Comparison of ENCODE assay signal across 9 cellular contexts in the genomic region with DNA sequence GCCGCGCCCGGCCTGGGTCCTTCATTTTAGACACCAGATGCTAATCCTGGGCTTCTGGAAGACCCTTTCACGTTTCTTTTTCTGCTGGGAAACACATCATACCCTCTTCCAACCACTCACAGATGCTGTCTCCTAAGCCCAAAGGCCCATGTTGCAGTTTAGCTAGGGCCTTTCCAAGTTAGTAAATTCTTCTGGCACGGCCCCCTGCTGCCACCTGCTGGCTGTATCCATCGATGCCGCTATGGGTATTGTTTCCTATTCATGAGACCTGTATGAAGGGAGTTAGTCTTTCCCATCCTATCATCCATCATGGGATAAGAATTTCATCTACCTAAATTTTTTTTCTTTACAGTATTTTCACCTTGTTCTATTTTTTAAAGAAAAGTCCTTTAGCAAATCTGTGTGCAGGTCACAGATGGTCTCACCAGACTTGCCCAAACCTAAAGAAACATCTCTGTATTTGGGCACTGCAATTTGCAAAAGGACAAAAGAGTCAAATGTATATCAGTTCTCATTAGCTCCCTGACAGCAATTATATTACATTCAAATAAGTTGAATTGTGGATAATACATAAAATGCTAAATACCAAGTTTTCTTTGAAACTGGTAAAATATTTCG. TPM values are rescaled to one million over a fixed set of nuclear protein-coding genes. Genes with fewer than 3 reads are reported as not detected.
A peak's percentile ranks its signal among the peaks of the same experiment; 100 is the strongest.
DNase-seq lines count a peak whose midpoint lies in the region; ATAC-seq, FAIRE-seq and TF ChIP-seq lines count a peak whose summit lies in the region.
"Had no signal": no experiment of that assay in that cellular context is flagged by ENCODE, and none has a peak within 500 bp of the region (broad histone marks: within the 10 kb centered on the region; RNA-seq: fewer than 3 reads in every experiment).

No MANE protein-coding gene starts in this region.

- H3K27me3 Mint-ChIP-seq in naive thymus-derived CD4-positive, alpha-beta T cell = peaks cover 0 to 6% (median 0%) of the 10 kb centered on the region in 5 donors
- no peaks in the 10 kb centered on the region for H3K27me3 Mint-ChIP-seq in stimulated activated memory B cell treated with anti-CD40 and anti-IgM and Interleukin-4, amounts not matched to agents 10 μg/mL and 1 μg/mL and 100 μg/mL, for 72 hours

- peaks cover 0 to 19% (median 6%) of the 10 kb centered on the region in 7 donors for H3K4me1 Mint-ChIP-seq in naive thymus-derived CD4-positive, alpha-beta T cell
- H3K4me1 Mint-ChIP-seq in stimulated activated memory B cell treated with anti-CD40 and anti-IgM and Interleukin-4, amounts not matched to agents 10 μg/mL and 1 μg/mL and 100 μg/mL, for 72 hours = peaks cover 11% of the 10 kb centered on the region

- intact Hi-C loops in endothelial cell of umbilical vein (cut with micrococcal nuclease) = loop anchor here (1.0 to 10.0 kb wide), 6 partner anchors 37 to 234 kb away; a partner anchor contains a TSS
- intact Hi-C loops in naive thymus-derived CD4-positive, alpha-beta T cell (cut with micrococcal nuclease) = loop anchor here (1.0 to 10.0 kb wide), 4 partner anchors 37 to 414 kb away; a partner anchor contains a TSS

- H3K9me3 Mint-ChIP-seq in naive thymus-derived CD4-positive, alpha-beta T cell = peaks cover 0 to 4% (median 0%) of the 10 kb centered on the region in 11 donors
- H3K9me3 Mint-ChIP-seq in stimulated activated memory B cell treated with anti-CD40 and anti-IgM and Interleukin-4, amounts not matched to agents 10 μg/mL and 1 μg/mL and 100 μg/mL, for 72 hours = no peaks in the 10 kb centered on the region

- H3K4me3 Mint-ChIP-seq in naive thymus-derived CD4-positive, alpha-beta T cell = no peak overlapping the region
- no peak overlapping the region for H3K4me3 Mint-ChIP-seq in stimulated activated memory B cell treated with anti-CD40 and anti-IgM and Interleukin-4, amounts not matched to agents 10 μg/mL and 1 μg/mL and 100 μg/mL, for 72 hours

- CTCF ChIA-PET in endothelial cell of umbilical vein (lab: Charles Lee) = interaction anchor here (0.7 to 5.1 kb wide), 11 partner anchors 18 to 297 kb away, joined by 3 to 70 read pairs (median 6); a partner anchor contains a TSS
- CTCF ChIA-PET in naive thymus-derived CD4-positive, alpha-beta T cell (lab: Charles Lee) = interaction anchor here (0.9 to 1.4 kb wide), 4 partner anchors 27 to 39 kb away, joined by 3 to 7 read pairs (median 4); no protein-coding TSS in a partner anchor

- no peaks in the 10 kb centered on the region for H3K36me3 Mint-ChIP-seq in naive thymus-derived CD4-positive, alpha-beta T cell
- H3K36me3 Mint-ChIP-seq in stimulated activated memory B cell treated with anti-CD40 and anti-IgM and Interleukin-4, amounts not matched to agents 10 μg/mL and 1 μg/mL and 100 μg/mL, for 72 hours = no peaks in the 10 kb centered on the region

- no peak overlapping the region for H3K4me3 ChIP-seq in NT2/D1 (ENCODE audit: insufficient read length, low read depth)
- no peak overlapping the region for H3K4me3 ChIP-seq in endothelial cell of umbilical vein (replicated peaks in 1 of 3; ENCODE audit: insufficient read depth in 1 of 3, low read depth in 1 of 3, low read length in 3 of 3)
- no peak overlapping the region for H3K4me3 ChIP-seq in naive thymus-derived CD4-positive, alpha-beta T cell (ENCODE audit: low read length)

- no peak overlapping the region for H3K4me2 ChIP-seq in endothelial cell of umbilical vein (ENCODE audit: insufficient read depth, low read length)

- peak; percentile 67 for FAIRE-seq in endothelial cell of umbilical vein (lab: Jason Lieb, UNC)

- no peak overlapping the region for H3K27ac ChIP-seq in endothelial cell of umbilical vein (ENCODE audit: insufficient read depth, low read depth, low read length)
- no peak overlapping the region for H3K27ac ChIP-seq in naive thymus-derived CD4-positive, alpha-beta T cell (ENCODE audit: low read depth, low read length)
- H3K27ac ChIP-seq: epithelial cell of prostate had no signal

- BruUV-seq in endothelial cell of umbilical vein (replicated peaks; lab: Mats Ljungman, UMichigan) = no TSS peak

- H3K27me3 ChIP-seq in NT2/D1 (ENCODE audit: insufficient read depth, insufficient read length) (no peaks in the 10 kb centered on the region), endothelial cell of umbilical vein (ENCODE audit: control insufficient read depth in 2 of 2, insufficient read depth in 2 of 2, low read length in 2 of 2) (no peaks in the 10 kb centered on the region)
- H3K27me3 ChIP-seq in naive thymus-derived CD4-positive, alpha-beta T cell (ENCODE audit: control insufficient read depth in 2 of 2, insufficient read depth in 2 of 2, low read length in 2 of 2) = no peaks in the 10 kb centered on the region

- H3K9me3 ChIP-seq in NT2/D1 (ENCODE audit: insufficient read depth, low read length) (no peaks in the 10 kb centered on the region), endothelial cell of umbilical vein (replicated peaks; ENCODE audit: control insufficient read depth, insufficient read depth, low read length) (no peaks in the 10 kb centered on the region)
- no peaks in the 10 kb centered on the region for H3K9me3 ChIP-seq in naive thymus-derived CD4-positive, alpha-beta T cell (ENCODE audit: control insufficient read depth in 2 of 3, low read length in 3 of 3)

- H3K4me1 ChIP-seq in NT2/D1 (ENCODE audit: insufficient read depth, insufficient read length) = no peaks in the 10 kb centered on the region
- peaks cover 15% of the 10 kb centered on the region for H3K4me1 ChIP-seq in endothelial cell of umbilical vein (ENCODE audit: control insufficient read depth, extremely low read depth, insufficient read depth, low read length)
- no peaks in the 10 kb centered on the region for H3K4me1 ChIP-seq in naive thymus-derived CD4-positive, alpha-beta T cell (ENCODE audit: control insufficient read depth in 2 of 2, insufficient read depth in 2 of 2, low read length in 2 of 2)

- POLR2A ChIA-PET in endothelial cell of umbilical vein (lab: Charles Lee) = no interaction called here
- POLR2A ChIA-PET in naive thymus-derived CD4-positive, alpha-beta T cell (lab: Charles Lee) = interaction anchor here (0.6 kb wide), 1 partner anchor 33 kb away, joined by 3 read pairs; no protein-coding TSS in a partner anchor

- no peak overlapping the region for H3K27ac Mint-ChIP-seq in naive thymus-derived CD4-positive, alpha-beta T cell
- H3K27ac Mint-ChIP-seq in stimulated activated memory B cell treated with anti-CD40 and anti-IgM and Interleukin-4, amounts not matched to agents 10 μg/mL and 1 μg/mL and 100 μg/mL, for 72 hours = no peak overlapping the region

- no peaks in the 10 kb centered on the region for H4K20me1 ChIP-seq in endothelial cell of umbilical vein (replicated peaks; ENCODE audit: control insufficient read depth, extremely low read depth, insufficient read depth, low read length)

- peak; percentile 56 to 65 for TF ChIP-seq CTCF in endothelial cell of umbilical vein (IDR thresholded peaks at IDR 0.05; ENCODE audit: extremely low read depth in 1 of 2, insufficient read depth in 1 of 2, low read depth in 1 of 2, low read length in 2 of 2)

- H3K36me3 ChIP-seq in NT2/D1 (ENCODE audit: insufficient read depth, insufficient read length, low read length) (no peaks in the 10 kb centered on the region), endothelial cell of umbilical vein (ENCODE audit: control insufficient read depth in 2 of 2, extremely low read depth in 1 of 2, insufficient read depth in 2 of 2, low read length in 2 of 2) (no peaks in the 10 kb centered on the region)
- H3K36me3 ChIP-seq in naive thymus-derived CD4-positive, alpha-beta T cell (ENCODE audit: control insufficient read depth in 2 of 3, insufficient read depth in 3 of 3, low read length in 3 of 3) = no peaks in the 10 kb centered on the region

- TF ChIP-seq POLR2A in endothelial cell of umbilical vein (IDR thresholded peaks at IDR 0.05; ENCODE audit: low read depth, low read length) = no peak

- dilution Hi-C loops in endothelial cell of umbilical vein (cut with MboI; ENCODE audit: extremely low pct_ligation_motif_present, low sequenced_read_pairs) = no loop called here

- no peaks in the 10 kb centered on the region for H3K9me1 ChIP-seq in endothelial cell of umbilical vein (replicated peaks; ENCODE audit: control insufficient read depth, extremely low read depth, insufficient read depth, low read length)

- no peak overlapping the region for H2AFZ ChIP-seq in endothelial cell of umbilical vein (ENCODE audit: low read depth, low read length)

- DNase-seq in DMS79 treated with DMSO at 0.1 percent for 48 hours (lab: John Stamatoyannopoulos, UW) (peak; percentile 1), NT2/D1 (ENCODE audit: low read depth, low spot score) (peak; percentile 57), endothelial cell of umbilical vein (ENCODE audit: low read depth, low spot score) (peak; percentile 67)
- DNase-seq in activated CD8-positive, alpha-beta memory T cell treated with anti-CD3 and anti-CD28 coated beads, Interleukin-2, amount 50 U/mL, for 1 hour (ENCODE audit: extremely low read depth) = peak; percentile 9
- peak; percentile 25 to 67 (median 52) for DNase-seq in naive thymus-derived CD4-positive, alpha-beta T cell

- ATAC-seq in HG03159 (IDR thresholded peaks at IDR 0.05; ENCODE audit: unreplicated experiment) = peak; percentile 44
- peak; percentile 76 for ATAC-seq in naive thymus-derived CD4-positive, alpha-beta T cell
- ATAC-seq in stimulated activated memory B cell treated with anti-CD40 and anti-IgM and Interleukin-4, amounts not matched to agents 10 μg/mL and 1 μg/mL and 100 μg/mL, for 72 hours = peak; percentile 62
- no peak for ATAC-seq in GM18498 (IDR thresholded peaks at IDR 0.05; ENCODE audit: unreplicated experiment)

- no peak overlapping the region for H3K9ac ChIP-seq in NT2/D1 (ENCODE audit: insufficient read length, low read depth)
- H3K9ac ChIP-seq in endothelial cell of umbilical vein (replicated peaks; ENCODE audit: extremely low read depth, insufficient read depth, low read length) = no peak overlapping the region

- no peaks in the 10 kb centered on the region for H3K79me2 ChIP-seq in endothelial cell of umbilical vein (ENCODE audit: control insufficient read depth, insufficient read depth, low read length)

RNA-seq across cellular contexts. Expression of a gene that starts 37.8 kb away (rescaled TPM):
- 7.5 and 10.4 TPM in 2 replicates for total RNA-seq in endothelial cell of umbilical vein
- 3.5 and 4.6 TPM in 2 replicates for polyA plus RNA-seq in endothelial cell of umbilical vein
- 3.9 and 4.4 TPM in 2 replicates for polyA plus RNA-seq in endothelial cell of umbilical vein (2011; cell fraction: cytosol; rRNA removed)
- 5.4 and 7.2 TPM in 2 replicates for polyA plus RNA-seq in endothelial cell of umbilical vein (2011; cell fraction: nucleus; rRNA removed)
- polyA plus RNA-seq in endothelial cell of umbilical vein (2012) = 3.7 and 4.2 TPM in 2 replicates
- 21.9 and 29.7 TPM in 2 replicates for polyA minus RNA-seq in endothelial cell of umbilical vein
- 5.1 TPM for polyA minus RNA-seq in endothelial cell of umbilical vein (2011; cell fraction: cytosol; rRNA and poly(A)+ RNA removed)
- 5.9 and 6.8 TPM in 2 replicates for polyA minus RNA-seq in endothelial cell of umbilical vein (2011; cell fraction: nucleus; rRNA and poly(A)+ RNA removed)
- 10 to 100 TPM in 1 of 5 experiments, 1 to 10 TPM in 4; 3.0 to 11.3 (median 4.4) TPM for total RNA-seq in naive thymus-derived CD4-positive, alpha-beta T cell
- 1 to 10 TPM; 1.3 to 3.2 TPM for polyA plus RNA-seq in naive thymus-derived CD4-positive, alpha-beta T cell

RNA-seq across cellular contexts. Expression of a gene that starts 40.2 kb away (rescaled TPM):
- total RNA-seq in endothelial cell of umbilical vein = 18.7 and 20.5 TPM in 2 replicates
- 5.9 and 7.4 TPM in 2 replicates for polyA plus RNA-seq in endothelial cell of umbilical vein
- polyA plus RNA-seq in endothelial cell of umbilical vein (2011; cell fraction: cytosol; rRNA removed) = 9.1 and 9.3 TPM in 2 replicates
- polyA plus RNA-seq in endothelial cell of umbilical vein (2011; cell fraction: nucleus; rRNA removed) = 4.9 and 6.4 TPM in 2 replicates
- 15.5 and 21.4 TPM in 2 replicates for polyA plus RNA-seq in endothelial cell of umbilical vein (2012)
- 15.1 and 15.4 TPM in 2 replicates for polyA minus RNA-seq in endothelial cell of umbilical vein
- polyA minus RNA-seq in endothelial cell of umbilical vein (2011; cell fraction: cytosol; rRNA and poly(A)+ RNA removed) = 7.9 TPM
- 6.9 and 12.4 TPM in 2 replicates for polyA minus RNA-seq in endothelial cell of umbilical vein (2011; cell fraction: nucleus; rRNA and poly(A)+ RNA removed)
- total RNA-seq in naive thymus-derived CD4-positive, alpha-beta T cell = 10 to 100 TPM in 1 of 5 experiments, 1 to 10 TPM in 4; 4.9 to 14.5 (median 6.3) TPM
- polyA plus RNA-seq in naive thymus-derived CD4-positive, alpha-beta T cell = 1 to 10 TPM; 3.2 to 5.9 TPM

Comparison
In these comparisons a context has a peak if more than half of its experiments do, and no peak if none do; other contexts are left out.
1. DNase-seq: peak in every context shown above with its lines; median percentile 67 in endothelial cell of umbilical vein; 57 in NT2/D1; 52 in naive thymus-derived CD4-positive, alpha-beta T cell; 9 in activated CD8-positive, alpha-beta memory T cell treated with anti-CD3 and anti-CD28 coated beads, Interleukin-2, amount 50 U/mL, for 1 hour; 1 in DMS79 treated with DMSO at 0.1 percent for 48 hours.